18 cellular contexts compared by ENCODE assay signal in the genomic region with DNA sequence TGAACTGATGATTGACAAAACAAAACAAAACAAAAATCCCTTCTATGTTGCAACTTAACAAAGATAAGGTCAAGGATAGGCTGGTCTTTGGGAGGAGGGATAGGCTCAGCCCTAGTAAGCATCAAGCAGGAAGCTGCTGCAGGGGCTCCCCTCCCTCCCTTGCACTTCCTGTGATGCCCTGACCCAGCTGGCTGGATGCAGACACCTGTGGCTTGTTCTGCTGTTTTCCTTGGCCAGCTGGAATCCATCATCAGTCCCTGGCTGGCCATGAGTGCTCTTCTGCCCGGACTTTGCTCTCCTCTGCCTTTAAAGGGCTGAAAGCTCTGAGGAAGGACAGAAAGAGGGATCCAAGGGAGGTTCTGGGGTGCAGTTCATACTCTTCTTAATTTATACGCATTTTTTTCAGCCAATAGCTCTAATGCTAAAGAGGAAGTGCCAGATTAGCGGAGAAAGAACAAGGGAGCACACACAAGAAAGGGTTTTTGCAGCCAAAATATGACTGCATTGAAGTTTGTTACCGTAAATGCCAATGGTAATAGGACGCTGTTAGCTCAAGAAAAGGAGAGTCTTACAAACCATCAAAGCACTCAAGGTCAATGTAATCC. TPM values are rescaled to one million over a fixed set of nuclear protein-coding genes. Genes with fewer than 3 reads are reported as not detected.
DNase-seq lines count a peak whose midpoint lies in the region; ATAC-seq, FAIRE-seq and TF ChIP-seq lines count a peak whose summit lies in the region.
"Had no signal": no experiment of that assay in that cellular context is flagged by ENCODE, and none has a peak within 500 bp of the region (broad histone marks: within the 10 kb centered on the region; RNA-seq: fewer than 3 reads in every experiment).

No MANE protein-coding gene starts in this region.

- H3K4me1 ChIP-seq in neural progenitor cell, result peaks cover 5% of the 10 kb centered on the region
- H3K4me1 ChIP-seq: Caco-2 had no signal

- H3K27me3 Mint-ChIP-seq in brain (no peaks in the 10 kb centered on the region), neural progenitor cell (ENCODE audit: insufficient read depth, low read depth) (peaks cover 3% of the 10 kb centered on the region), osteocyte (ENCODE audit: unreplicated experiment) (no peaks in the 10 kb centered on the region)

- no peak for FAIRE-seq in GM12891 (lab: Jason Lieb, UNC)
- FAIRE-seq: keratinocyte had no signal

- H3K9ac ChIP-seq in neural progenitor cell, result no peak overlapping the region

- peak overlapping the region in 3 of 5 experiments; percentile 10 to 70 (median 48) for H3K27ac Mint-ChIP-seq in brain
- peak overlapping the region; percentile 8 for H3K27ac Mint-ChIP-seq in neural progenitor cell
- H3K27ac Mint-ChIP-seq in osteocyte (ENCODE audit: unreplicated experiment), result no peak overlapping the region
- H3K27ac Mint-ChIP-seq: activated CD8-positive, alpha-beta T cell treated with anti-CD3 and anti-CD28 coated beads for 36 hours; activated naive CD4-positive, alpha-beta T cell treated with anti-CD3 and anti-CD28 coated beads for 36 hours had no signal

- H2AFZ ChIP-seq in neural progenitor cell (replicated peaks), result no peak overlapping the region

- H3F3A ChIP-seq in neural progenitor cell (ENCODE audit: low read depth), result peaks cover 14% of the 10 kb centered on the region

- no peak for ATAC-seq in GM18858 (IDR thresholded peaks at IDR 0.05; ENCODE audit: unreplicated experiment)
- ATAC-seq: activated CD8-positive, alpha-beta T cell treated with anti-CD3 and anti-CD28 coated beads for 36 hours had no signal

- no peak overlapping the region for H3K4me3 Mint-ChIP-seq in brain
- H3K4me3 Mint-ChIP-seq in neural progenitor cell, result no peak overlapping the region
- no peak overlapping the region for H3K4me3 Mint-ChIP-seq in osteocyte (ENCODE audit: unreplicated experiment)
- H3K4me3 Mint-ChIP-seq: activated CD8-positive, alpha-beta T cell treated with anti-CD3 and anti-CD28 coated beads for 36 hours; activated naive CD4-positive, alpha-beta T cell treated with anti-CD3 and anti-CD28 coated beads for 36 hours had no signal

- peaks cover 2% of the 10 kb centered on the region for H3K36me3 Mint-ChIP-seq in brain
- H3K36me3 Mint-ChIP-seq in neural progenitor cell, result peaks cover 5% of the 10 kb centered on the region
- peaks cover 7% of the 10 kb centered on the region for H3K36me3 Mint-ChIP-seq in osteocyte (ENCODE audit: unreplicated experiment)

- DNase-seq in GM12891 (ENCODE audit: insufficient read length, low spot score), result no peak
- DNase-seq in NCI-H226, result peak; percentile 17
- DNase-seq in neural progenitor cell (ENCODE audit: low spot score), result no peak
- no peak for DNase-seq in osteocyte (ENCODE audit: extremely low spot score, unreplicated experiment)
- no peak for DNase-seq in activated CD4-positive, CD25-positive, alpha-beta regulatory T cell (lab: John Stamatoyannopoulos, UW)
- no peak for DNase-seq in KG1 (lab: John Stamatoyannopoulos, UW)
- DNase-seq: activated CD8-positive, alpha-beta T cell treated with anti-CD3 and anti-CD28 coated beads for 36 hours; activated naive CD4-positive, alpha-beta T cell treated with anti-CD3 and anti-CD28 coated beads for 36 hours; Caco-2; H7; NCI-H146; stimulated activated CD4-positive, alpha-beta T cell treated with anti-CD3 and anti-CD28 coated beads, Interleukin-12 subunit alpha, Interleukin-12 subunit beta, amount 100 ng/mL, for 4 hours; transverse colon had no signal

- no peak overlapping the region for H3K4me2 ChIP-seq in neural progenitor cell

- H3K9me3 Mint-ChIP-seq in brain, result no peaks in the 10 kb centered on the region
- no peaks in the 10 kb centered on the region for H3K9me3 Mint-ChIP-seq in neural progenitor cell
- H3K9me3 Mint-ChIP-seq in osteocyte (ENCODE audit: unreplicated experiment), result no peaks in the 10 kb centered on the region
- H3K9me3 Mint-ChIP-seq: activated CD8-positive, alpha-beta T cell treated with anti-CD3 and anti-CD28 coated beads for 36 hours; activated naive CD4-positive, alpha-beta T cell treated with anti-CD3 and anti-CD28 coated beads for 36 hours had no signal

- no peak for TF ChIP-seq POLR2A in GM12891 (IDR thresholded peaks at IDR 0.05; ENCODE audit: low read depth, low read length)

- H3K27me3 ChIP-seq in neural progenitor cell, result no peaks in the 10 kb centered on the region
- H3K27me3 ChIP-seq: transverse colon had no signal

- TF ChIP-seq CTCF in brain (conservative IDR thresholded peaks at IDR 0.05), result no peak
- TF ChIP-seq CTCF in neural progenitor cell (IDR thresholded peaks at IDR 0.05), result no peak
- TF ChIP-seq CTCF in osteocyte (IDR thresholded peaks at IDR 0.05), result no peak

- H3K9me3 ChIP-seq in neural progenitor cell (ENCODE audit: low read depth), result no peaks in the 10 kb centered on the region
- H3K9me3 ChIP-seq: Caco-2, transverse colon had no signal

- H3K27ac ChIP-seq in neural progenitor cell, result no peak overlapping the region
- H3K27ac ChIP-seq: transverse colon had no signal

- peaks cover 12% of the 10 kb centered on the region for H3K4me1 Mint-ChIP-seq in brain
- H3K4me1 Mint-ChIP-seq in neural progenitor cell, result no peaks in the 10 kb centered on the region
- no peaks in the 10 kb centered on the region for H3K4me1 Mint-ChIP-seq in osteocyte (ENCODE audit: unreplicated experiment)

- no peaks in the 10 kb centered on the region for H4K20me1 ChIP-seq in neural progenitor cell (ENCODE audit: low read depth)

- H3K36me3 ChIP-seq in neural progenitor cell, result no peaks in the 10 kb centered on the region
- H3K36me3 ChIP-seq: transverse colon had no signal

- H3K4me3 ChIP-seq in neural progenitor cell, result no peak overlapping the region
- H3K4me3 ChIP-seq: transverse colon had no signal

- no peaks in the 10 kb centered on the region for H3K79me2 ChIP-seq in neural progenitor cell (ENCODE audit: low read depth)

TF ChIP-seq in GM12891, 5 proteins besides CTCF, POLR2A, EP300 and RAD21:
- TF ChIP-seq POU2F2 (IDR thresholded peaks at IDR 0.05; ENCODE audit: low read depth, low read length) (no peak), SPI1 (IDR thresholded peaks at IDR 0.05; ENCODE audit: low read depth, low read length) (0 out of 2 replicates have a peak, but pooled peaks have one; percentile 36)
TF ChIP-seq in GM12891: peak in this region for 1.

RNA-seq across cellular contexts. Expression of a gene that starts 19.9 kb away (rescaled TPM):
- polyA plus RNA-seq in GM12891 (2012; ENCODE audit: low read depth, missing spikeins), result not detected
- not detected for polyA plus RNA-seq in brain (ENCODE audit: insufficient read depth, low read depth, low replicate concordance)
- total RNA-seq in neural progenitor cell (ENCODE audit: low replicate concordance), result not detected in 2 replicates
- total RNA-seq in osteocyte, result not detected in 2 replicates
- total RNA-seq: activated CD8-positive, alpha-beta T cell treated with anti-CD3 and anti-CD28 coated beads for 36 hours; activated naive CD4-positive, alpha-beta T cell treated with anti-CD3 and anti-CD28 coated beads for 36 hours; Caco-2; cerebellum; H7; T-helper 2 cell treated with Interferon-gamma antibody and Interleukin-4, amounts not matched to agents 100 ng/mL and 5 ng/mL, for 36 hours; transverse colon had no signal
- polyA plus RNA-seq: keratinocyte had no signal
